Comparison of ENCODE assay signal across 30 cellular contexts in the genomic region with DNA sequence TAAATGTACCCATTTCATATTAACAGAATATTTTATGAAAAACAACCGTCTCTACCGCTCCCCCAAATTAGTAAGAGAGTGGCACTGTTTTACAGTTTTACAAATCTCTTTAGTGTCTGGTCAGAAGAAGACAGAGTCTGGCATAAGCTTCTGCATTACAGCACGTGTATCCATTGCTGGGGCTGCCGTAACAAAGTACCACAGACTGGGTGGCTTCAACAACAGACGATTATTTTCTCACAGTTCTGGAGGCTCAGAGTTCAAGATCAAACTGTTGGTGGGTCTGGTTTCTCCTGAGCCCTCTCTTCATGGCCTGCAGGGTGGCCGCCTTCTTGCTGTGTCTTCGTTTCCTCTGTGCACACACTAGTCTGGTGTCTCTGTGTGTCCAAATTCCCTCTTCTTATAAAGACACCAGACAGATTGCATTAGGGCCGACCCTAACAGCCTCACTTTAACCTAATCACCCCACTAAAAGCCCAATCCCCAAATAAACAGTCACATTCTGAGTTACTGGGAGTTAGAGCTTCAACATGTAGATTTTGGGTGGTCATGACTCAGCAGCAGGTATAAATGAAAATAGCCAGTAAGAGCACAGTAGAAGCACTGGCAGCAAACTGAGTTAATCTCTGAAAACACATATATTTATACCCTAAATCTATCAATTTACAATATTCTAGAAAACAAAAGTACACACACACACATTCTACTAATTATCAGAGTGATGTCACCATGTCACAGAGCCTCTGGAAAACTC.
"Had no signal": no experiment of that assay in that cellular context is flagged by ENCODE, and none has a peak within 500 bp of the region (broad histone marks: within the 10 kb centered on the region; RNA-seq: fewer than 3 reads in every experiment).

No MANE protein-coding gene starts in this region.

- H3K4me3 Mint-ChIP-seq: activated CD4-positive, alpha-beta T cell treated with anti-CD3 and anti-CD28 coated beads, Interleukin-2, amount 10 ng/mL, durations not matched to agents 24 days and 14 days; activated naive CD8-positive, alpha-beta T cell; central memory CD8-positive, alpha-beta T cell; dendritic cell treated with granulocyte-macrophage colony-stimulating factor and Interleukin-4, amounts not matched to agents 40 ng/mL and 50 ng/mL, for 4 days; endodermal cell; immature natural killer cell; natural killer cell; stimulated activated naive CD8-positive, alpha-beta T cell treated with anti-CD3 and anti-CD28 coated beads, Interleukin-15, amount 100 ng/mL, for 72 hours; T-helper 1 cell treated with Interleukin-12 subunit alpha and Interleukin-12 subunit beta and Interleukin-4 antibody, amounts not matched to agents 30 μg/mL and 1 μg/mL, for 36 hours had no signal

- H3K4me3 ChIP-seq: heart left ventricle, lower lobe of right lung, skin epidermis, tibial artery, upper lobe of right lung had no signal

- DNase-seq: activated CD4-positive, alpha-beta T cell treated with anti-CD3 and anti-CD28 coated beads, Interleukin-2, amount 10 ng/mL, durations not matched to agents 24 days and 14 days; activated T-cell treated with anti-CD3 and anti-CD28 coated beads, Interleukin-2, amount 50 U/mL, for 1 hour; anterior cingulate cortex; endodermal cell; foreskin fibroblast; heart left ventricle; hypothalamus; immature natural killer cell; kidney glomerular epithelial cell; lower lobe of right lung; mesenchymal stem cell; natural killer cell; posterior cingulate gyrus; stimulated activated CD4-positive, alpha-beta T cell treated with anti-CD3 and anti-CD28 coated beads, Interleukin-12 subunit alpha, Interleukin-12 subunit beta, amount 100 ng/mL, for 4 hours; stimulated activated CD4-positive, alpha-beta T cell treated with anti-CD3 and anti-CD28 coated beads, Interleukin-4, amount 100 ng/mL, for 1 hour; stimulated activated naive CD8-positive, alpha-beta T cell treated with anti-CD3 and anti-CD28 coated beads, Interleukin-15, amount 100 ng/mL, for 72 hours; substantia nigra; T-helper 9 cell; tibial artery; upper lobe of right lung had no signal

- ATAC-seq: esophagus mucosa; heart left ventricle; left lobe of liver; lower lobe of right lung; natural killer cell; sciatic nerve; stimulated activated naive CD8-positive, alpha-beta T cell treated with anti-CD3 and anti-CD28 coated beads, Interleukin-15, amount 100 ng/mL, for 72 hours; upper lobe of right lung had no signal

- H3K9me3 Mint-ChIP-seq: activated CD4-positive, alpha-beta T cell treated with anti-CD3 and anti-CD28 coated beads, Interleukin-2, amount 10 ng/mL, durations not matched to agents 24 days and 14 days; activated T-helper 2 cell treated with anti-CD3 and anti-CD28 coated beads, Interferon-gamma antibody, Interleukin-2, Interleukin-4, amounts not matched to agents 10 μg/mL and 5 μg/mL and 100 μg/mL, durations not matched to agents 14 hours and 24 hours and 36 hours; central memory CD8-positive, alpha-beta T cell; dendritic cell treated with granulocyte-macrophage colony-stimulating factor and Interleukin-4, amounts not matched to agents 40 ng/mL and 50 ng/mL, for 4 days; endodermal cell; immature natural killer cell; natural killer cell; stimulated activated naive CD8-positive, alpha-beta T cell treated with anti-CD3 and anti-CD28 coated beads, Interleukin-15, amount 100 ng/mL, for 72 hours; T-helper 1 cell treated with Interleukin-12 subunit alpha and Interleukin-12 subunit beta and Interleukin-4 antibody, amounts not matched to agents 30 μg/mL and 1 μg/mL, for 36 hours had no signal

- H3K9me3 ChIP-seq: heart left ventricle, lower lobe of right lung, tibial artery, upper lobe of right lung had no signal

- H3K27ac Mint-ChIP-seq: activated CD4-positive, alpha-beta T cell treated with anti-CD3 and anti-CD28 coated beads, Interleukin-2, amount 10 ng/mL, durations not matched to agents 24 days and 14 days; activated T-helper 2 cell treated with anti-CD3 and anti-CD28 coated beads, Interferon-gamma antibody, Interleukin-2, Interleukin-4, amounts not matched to agents 10 μg/mL and 5 μg/mL and 100 μg/mL, durations not matched to agents 14 hours and 24 hours and 36 hours; dendritic cell treated with granulocyte-macrophage colony-stimulating factor and Interleukin-4, amounts not matched to agents 40 ng/mL and 50 ng/mL, for 4 days; endodermal cell; natural killer cell; T-helper 1 cell treated with Interleukin-12 subunit alpha and Interleukin-12 subunit beta and Interleukin-4 antibody, amounts not matched to agents 30 μg/mL and 1 μg/mL, for 36 hours had no signal

- H3K27me3 Mint-ChIP-seq: activated CD4-positive, alpha-beta T cell treated with anti-CD3 and anti-CD28 coated beads, Interleukin-2, amount 10 ng/mL, durations not matched to agents 24 days and 14 days; activated naive CD8-positive, alpha-beta T cell; central memory CD8-positive, alpha-beta T cell; stimulated activated naive CD8-positive, alpha-beta T cell treated with anti-CD3 and anti-CD28 coated beads, Interleukin-15, amount 100 ng/mL, for 72 hours had no signal

- H3K27ac ChIP-seq: heart left ventricle, lower lobe of right lung, skin epidermis, tibial artery, upper lobe of right lung, VCaP had no signal
